ENCODE assay signal across 7 cellular contexts in the genomic region with DNA sequence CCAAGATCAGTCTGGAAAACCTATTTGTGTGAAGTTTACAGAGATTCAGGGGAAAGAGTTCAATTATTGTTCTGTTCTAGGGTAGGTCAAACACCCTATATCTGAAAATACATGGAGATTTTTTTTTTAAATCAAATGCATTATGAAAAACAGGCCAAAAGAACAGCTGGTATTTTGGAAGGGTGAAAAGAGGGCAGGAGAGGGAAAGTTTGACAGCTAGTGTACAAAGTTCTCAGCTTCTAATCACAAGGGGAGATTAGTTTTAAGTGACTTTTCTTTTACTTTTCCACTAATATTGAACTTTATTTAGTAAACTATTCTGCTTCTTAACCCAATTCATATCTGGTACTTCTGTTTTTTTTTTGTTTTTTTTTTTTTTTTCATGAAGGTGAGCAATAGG.
"Had no signal": no experiment of that assay in that cellular context is flagged by ENCODE, and none has a peak within 500 bp of the region (broad histone marks: within the 10 kb centered on the region; RNA-seq: fewer than 3 reads in every experiment).

No MANE protein-coding gene starts in this region.

- H3K9me3 ChIP-seq: HAP-1 had no signal

- DNase-seq: GOT3, H7 had no signal

- H3K4me3 ChIP-seq: GM23248, HAP-1, K562 had no signal

- H3K9ac ChIP-seq: GM23248 had no signal

- H3K27ac Mint-ChIP-seq: HFFc6 had no signal

- H3K27ac ChIP-seq: GM23248 had no signal

- H2AFZ ChIP-seq: GM23248 had no signal

- ATAC-seq: HCT116, K562 had no signal

- H3K4me1 ChIP-seq: HAP-1 had no signal

- H3K36me3 ChIP-seq: HAP-1 had no signal

- H3K4me3 Mint-ChIP-seq: HFFc6 had no signal
